In genomic region chr19:14383556-14383897, GRCh38 we compare ENCODE assay signal across 8 cellular contexts. TPM values are rescaled to one million over a fixed set of nuclear protein-coding genes. Genes with fewer than 3 reads are reported as not detected.
DNase-seq lines count a peak whose midpoint lies in the region; ATAC-seq and TF ChIP-seq lines count a peak whose summit lies in the region.

No MANE protein-coding gene starts in this region.

- no peak for ATAC-seq in activated naive CD8-positive, alpha-beta T cell treated with anti-CD3 and anti-CD28 coated beads, Interleukin-2, amount 50 U/mL, for 24 hours
- ATAC-seq in HG02973 (IDR thresholded peaks at IDR 0.05; ENCODE audit: unreplicated experiment): no peak
- no peak for ATAC-seq in GM21576 (IDR thresholded peaks at IDR 0.05; ENCODE audit: unreplicated experiment)

- H2AFZ ChIP-seq in smooth muscle cell (ENCODE audit: low read depth): no peak overlapping the region

- no peak for DNase-seq in AG04450 (ENCODE audit: low read depth, low spot score)
- DNase-seq in H7: peak; percentile 27
- peak; percentile 31 for DNase-seq in activated naive CD8-positive, alpha-beta T cell treated with anti-CD3 and anti-CD28 coated beads, Interleukin-2, amount 50 U/mL, for 24 hours
- DNase-seq in smooth muscle cell (lab: John Stamatoyannopoulos, UW; ENCODE audit: unreplicated experiment): no peak
- no peak for DNase-seq in nephron progenitor cell

- CTCF ChIA-PET in AG04450 (lab: Charles Lee): interaction anchor here (0.7 to 1.2 kb wide), 4 partner anchors 31 to 599 kb away, joined by 3 to 4 read pairs (median 3); partner anchors contain the start of gene ASF1B

- peak overlapping the region; percentile 98 for H3K27ac Mint-ChIP-seq in activated naive CD8-positive, alpha-beta T cell treated with anti-CD3 and anti-CD28 coated beads, Interleukin-2, amount 50 U/mL, for 24 hours
- no peak overlapping the region for H3K27ac Mint-ChIP-seq in nephron progenitor cell

- TF ChIP-seq CTCF in AG04450 (IDR thresholded peaks at IDR 0.05; ENCODE audit: low read depth, low read length): peak; percentile 34; the same call in 1 of the 2 replicates
- no peak for TF ChIP-seq CTCF in smooth muscle cell (IDR thresholded peaks at IDR 0.05; ENCODE audit: borderline replicate concordance, insufficient read depth, poor library complexity, severe bottlenecking)
- no peak for TF ChIP-seq CTCF in nephron progenitor cell (IDR thresholded peaks at IDR 0.05)

- H3K9me3 ChIP-seq in AG04450 (ENCODE audit: control insufficient read depth, insufficient read depth, low read length) (no peaks in the 10 kb centered on the region), mononuclear cell (ENCODE audit: low read depth, low read length) (no peaks in the 10 kb centered on the region), smooth muscle cell (replicated peaks; ENCODE audit: low read depth) (no peaks in the 10 kb centered on the region)

- H3K79me2 ChIP-seq in smooth muscle cell (ENCODE audit: low read depth): no peaks in the 10 kb centered on the region

- no peaks in the 10 kb centered on the region for H3K27me3 Mint-ChIP-seq in activated naive CD8-positive, alpha-beta T cell treated with anti-CD3 and anti-CD28 coated beads, Interleukin-2, amount 50 U/mL, for 24 hours
- no peaks in the 10 kb centered on the region for H3K27me3 Mint-ChIP-seq in nephron progenitor cell (ENCODE audit: low read depth, poor library complexity)

- peak overlapping the region; percentile 31; the same call in 1 of the 2 replicates for H3K4me3 ChIP-seq in AG04450 (ENCODE audit: low read depth, low read length)
- H3K4me3 ChIP-seq in H7 (ENCODE audit: insufficient read depth, low read depth, low read length): no peak overlapping the region
- H3K4me3 ChIP-seq in mononuclear cell (ENCODE audit: low read length): peak overlapping the region; percentile 91
- no peak overlapping the region for H3K4me3 ChIP-seq in smooth muscle cell

- H3K27ac ChIP-seq in AG04450 (ENCODE audit: low read depth, low read length) (peak overlapping the region; percentile 53), smooth muscle cell (ENCODE audit: low read depth) (no peak overlapping the region)

- peaks cover 37% of the 10 kb centered on the region for H3K36me3 Mint-ChIP-seq in activated naive CD8-positive, alpha-beta T cell treated with anti-CD3 and anti-CD28 coated beads, Interleukin-2, amount 50 U/mL, for 24 hours (ENCODE audit: low read depth)
- H3K36me3 Mint-ChIP-seq in nephron progenitor cell (ENCODE audit: low read depth): no peaks in the 10 kb centered on the region

- H3K9me3 Mint-ChIP-seq in activated naive CD8-positive, alpha-beta T cell treated with anti-CD3 and anti-CD28 coated beads, Interleukin-2, amount 50 U/mL, for 24 hours: no peaks in the 10 kb centered on the region
- no peaks in the 10 kb centered on the region for H3K9me3 Mint-ChIP-seq in nephron progenitor cell

- H3K4me1 ChIP-seq in mononuclear cell (ENCODE audit: insufficient read depth, low read length) (peaks cover 73% of the 10 kb centered on the region), smooth muscle cell (ENCODE audit: low read depth) (peaks cover 8% of the 10 kb centered on the region)

- no peak overlapping the region for H3K4me2 ChIP-seq in smooth muscle cell

- H3K4me1 Mint-ChIP-seq in activated naive CD8-positive, alpha-beta T cell treated with anti-CD3 and anti-CD28 coated beads, Interleukin-2, amount 50 U/mL, for 24 hours: peaks cover 42% of the 10 kb centered on the region
- peaks cover 36% of the 10 kb centered on the region for H3K4me1 Mint-ChIP-seq in nephron progenitor cell

- 77% methylated on average over 3 of the region's 3 CpGs for WGBS in smooth muscle cell (ENCODE audit: low lambda C conversion rate)

- H3F3A ChIP-seq in smooth muscle cell (ENCODE audit: low read depth): no peaks in the 10 kb centered on the region

- no peaks in the 10 kb centered on the region for H3K27me3 ChIP-seq in AG04450 (ENCODE audit: control insufficient read depth, insufficient read depth, low read length)
- H3K27me3 ChIP-seq in H7 (ENCODE audit: control insufficient read depth, insufficient read depth, low read length): no peaks in the 10 kb centered on the region
- H3K27me3 ChIP-seq in mononuclear cell (ENCODE audit: insufficient read depth, low read length): no peaks in the 10 kb centered on the region
- H3K27me3 ChIP-seq in smooth muscle cell (ENCODE audit: low read depth): no peaks in the 10 kb centered on the region

- peak overlapping the region; percentile 92 for H3K4me3 Mint-ChIP-seq in activated naive CD8-positive, alpha-beta T cell treated with anti-CD3 and anti-CD28 coated beads, Interleukin-2, amount 50 U/mL, for 24 hours
- no peak overlapping the region for H3K4me3 Mint-ChIP-seq in nephron progenitor cell

- no peaks in the 10 kb centered on the region for H3K36me3 ChIP-seq in H7 (replicated peaks; ENCODE audit: control insufficient read depth, insufficient read depth, low read length)
- no peaks in the 10 kb centered on the region for H3K36me3 ChIP-seq in smooth muscle cell (ENCODE audit: low read depth)

- POLR2A ChIA-PET in AG04450 (lab: Yijun Ruan, JAX): interaction anchor here (0.6 to 0.7 kb wide), 2 partner anchors 27 to 443 kb away, joined by 4 to 8 read pairs; no protein-coding TSS in a partner anchor

- no peaks in the 10 kb centered on the region for H4K20me1 ChIP-seq in smooth muscle cell (ENCODE audit: low read depth)

- H3K9ac ChIP-seq in smooth muscle cell (ENCODE audit: low read depth): no peak overlapping the region

RNA-seq across cellular contexts. Expression of gene ADGRE5, which starts 2.3 kb away (rescaled TPM):
- polyA plus RNA-seq in AG04450 (2011; rRNA removed) (19.5 and 21.9 TPM in 2 replicates), smooth muscle cell (5.5 and 5.6 TPM in 2 replicates)
- polyA minus RNA-seq in AG04450 (2011; rRNA and poly(A)+ RNA removed): 20.8 and 25.7 TPM in 2 replicates
- 5.9 and 6.1 TPM in 2 replicates for total RNA-seq in H7 (2014; rRNA removed; shearing (Covaris generic))
- total RNA-seq in mononuclear cell (155 TPM), smooth muscle cell (2.6 and 3.0 TPM in 2 replicates)

RNA-seq across cellular contexts. Expression of gene DDX39A, which starts 35.6 kb away (rescaled TPM):
- polyA plus RNA-seq in AG04450 (2011; rRNA removed) (25.7 and 33.7 TPM in 2 replicates), smooth muscle cell (38.0 and 54.6 TPM in 2 replicates)
- 28.9 and 33.8 TPM in 2 replicates for polyA minus RNA-seq in AG04450 (2011; rRNA and poly(A)+ RNA removed)
- 94.6 and 131 TPM in 2 replicates for total RNA-seq in H7 (2014; rRNA removed; shearing (Covaris generic))
- total RNA-seq in mononuclear cell (123 TPM), smooth muscle cell (18.2 and 23.1 TPM in 2 replicates)

RNA-seq across cellular contexts. Expression of gene PKN1, which starts 49.6 kb away (rescaled TPM):
- polyA plus RNA-seq in AG04450 (2011; rRNA removed): 37.5 and 43.4 TPM in 2 replicates
- polyA minus RNA-seq in AG04450 (2011; rRNA and poly(A)+ RNA removed): 78.2 and 99.3 TPM in 2 replicates
- 108 and 127 TPM in 2 replicates for total RNA-seq in H7 (2014; rRNA removed; shearing (Covaris generic))
- 118 TPM for total RNA-seq in mononuclear cell
- total RNA-seq in smooth muscle cell: 19.0 and 28.0 TPM in 2 replicates
- 64.8 and 72.2 TPM in 2 replicates for polyA plus RNA-seq in smooth muscle cell

Comparison
In these comparisons a context has a peak if more than half of its experiments do, and no peak if none do; other contexts are left out.
1. DNase-seq: peak in H7 (single experiment) and activated naive CD8-positive, alpha-beta T cell treated with anti-CD3 and anti-CD28 coated beads, Interleukin-2, amount 50 U/mL, for 24 hours (single experiment); none in AG04450 (single experiment), smooth muscle cell (single experiment) and nephron progenitor cell (single experiment).
2. H3K4me3 ChIP-seq: peak in AG04450 (single experiment) and mononuclear cell (single experiment); none in H7 (single experiment) and smooth muscle cell (single experiment).
3. RNA of gene ADGRE5, which starts 2.3 kb away (total RNA-seq): 155 TPM in mononuclear cell (single experiment); 5.9 to 6.1 TPM in H7 and 2.6 to 3.0 TPM in smooth muscle cell; every median in the first group is over 10 times any median in the second.